In genomic region chr17:67620088-67620487, GRCh38 we compare ENCODE assay signal across 1 cellular context.
TF ChIP-seq lines count a peak whose summit lies in the region.

No MANE protein-coding gene starts in this region.

TF ChIP-seq in SK-N-SH treated with all-trans-retinoic acid at 6 μM for 48 hours, 23 proteins besides CTCF, POLR2A, EP300 and RAD21 (continued from another document):
- no peak for TF ChIP-seq TSHZ2 (CRISPR knock-in tag; IDR thresholded peaks at IDR 0.05)
- no peak for TF ChIP-seq ZFP3 (CRISPR knock-in tag; IDR thresholded peaks at IDR 0.05)
- TF ChIP-seq ZNF70 (CRISPR knock-in tag; IDR thresholded peaks at IDR 0.05) = no peak
- no peak for TF ChIP-seq POU6F1 (CRISPR knock-in tag; IDR thresholded peaks at IDR 0.05; ENCODE audit: borderline replicate concordance, low read depth)
- no peak for TF ChIP-seq SNAI2 (CRISPR knock-in tag; IDR thresholded peaks at IDR 0.05)
